ENCODE assay signal across 10 cellular contexts in the genomic region with DNA sequence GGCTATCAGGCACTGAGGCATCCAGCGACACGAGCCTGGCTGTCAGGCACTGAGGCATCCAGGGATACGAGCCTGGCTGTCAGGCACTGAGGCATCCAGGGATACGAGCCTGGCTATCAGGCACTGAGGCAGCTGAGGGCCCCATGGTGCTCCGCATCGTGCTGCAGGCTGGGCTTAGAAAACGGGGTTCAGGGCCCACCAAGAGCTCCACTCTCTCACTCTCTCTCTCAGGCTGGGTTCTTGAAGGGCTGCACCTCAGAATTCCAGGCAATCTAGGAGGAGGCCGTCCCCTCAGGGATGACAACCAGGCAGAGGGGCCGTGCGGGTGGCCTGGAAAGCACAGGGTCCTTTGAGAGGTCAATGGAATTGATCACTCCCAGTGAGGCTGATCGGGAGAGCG.
"Had no signal": no experiment of that assay in that cellular context is flagged by ENCODE, and none has a peak within 500 bp of the region (broad histone marks: within the 10 kb centered on the region; RNA-seq: fewer than 3 reads in every experiment).

No MANE protein-coding gene starts in this region.

- H3K27me3 ChIP-seq: vagina had no signal

- H3K9me3 ChIP-seq: mucosa of descending colon, vagina had no signal

- H3K4me1 ChIP-seq: vagina had no signal

- ATAC-seq: effector memory CD8-positive, alpha-beta T cell; mucosa of descending colon; naive thymus-derived CD8-positive, alpha-beta T cell had no signal

- H3K27ac ChIP-seq: vagina had no signal

- DNase-seq: activated CD4-positive, alpha-beta T cell treated with anti-CD3 and anti-CD28 coated beads, Interleukin-2, amount 10 ng/mL, durations not matched to agents 7 days and 5 days; caudate nucleus; cortex of kidney; effector memory CD8-positive, alpha-beta T cell; hypothalamus; mammary epithelial cell; mucosa of descending colon; stimulated activated CD4-positive, alpha-beta T cell treated with anti-CD3 and anti-CD28 coated beads, Interleukin-4, amount 100 ng/mL, for 1 hour had no signal

- H3K36me3 ChIP-seq: vagina had no signal

- H3K4me3 ChIP-seq: mucosa of descending colon, vagina had no signal
